9 cellular contexts compared by ENCODE assay signal in genomic region chr12:89927226-89927698, GRCh38.
A peak's percentile ranks its signal among the peaks of the same experiment; 100 is the strongest.
DNase-seq lines count a peak whose midpoint lies in the region; ATAC-seq and TF ChIP-seq lines count a peak whose summit lies in the region.
"Had no signal": no experiment of that assay in that cellular context is flagged by ENCODE, and none has a peak within 500 bp of the region (broad histone marks: within the 10 kb centered on the region; RNA-seq: fewer than 3 reads in every experiment).

No MANE protein-coding gene starts in this region.

- H3K4me1 ChIP-seq in esophagus squamous epithelium = no peaks in the 10 kb centered on the region

- H3K4me3 ChIP-seq in dorsolateral prefrontal cortex (peak overlapping the region in 1 of 59 donors; percentile 17), esophagus squamous epithelium (no peak overlapping the region)
- H3K4me3 ChIP-seq: thoracic aorta had no signal

- no peak overlapping the region for H3K27ac ChIP-seq in dorsolateral prefrontal cortex
- H3K27ac ChIP-seq in esophagus squamous epithelium = no peak overlapping the region
- H3K27ac ChIP-seq: thoracic aorta had no signal

- POLR2A ChIA-PET in WTC11 (lab: Charles Lee) = no interaction called here

- ATAC-seq in GM18519 (IDR thresholded peaks at IDR 0.05; ENCODE audit: low FRiP score, unreplicated experiment) (peak; percentile 97), GM21723 (IDR thresholded peaks at IDR 0.05; ENCODE audit: unreplicated experiment) (peak; percentile 99), HG03575 (IDR thresholded peaks at IDR 0.05; ENCODE audit: extremely low read depth, insufficient number of reproducible peaks, low FRiP score, unreplicated experiment) (peak; percentile 87), left colon (peak; percentile 72), WTC11 (no peak)

- H3K27me3 Mint-ChIP-seq in WTC11 (ENCODE audit: low read depth) = no peaks in the 10 kb centered on the region

- CTCF ChIA-PET in WTC11 (lab: Charles Lee) = no interaction called here

- no peak overlapping the region for H3K27ac Mint-ChIP-seq in WTC11

- no peaks in the 10 kb centered on the region for H3K9me3 ChIP-seq in esophagus squamous epithelium
- H3K9me3 ChIP-seq: thoracic aorta had no signal

- 74 to 77% methylated on average over 2 of the region's 2 CpGs for WGBS in esophagus squamous epithelium, 2 donors

- TF ChIP-seq POLR2A in esophagus squamous epithelium (IDR thresholded peaks at IDR 0.05) = peak in 1 of 4 donors; percentile 18

- TF ChIP-seq CTCF in dorsolateral prefrontal cortex (IDR thresholded peaks at IDR 0.05 in 54 of 56, conservative IDR thresholded peaks at IDR 0.05 in 2 of 56; ENCODE audit: low read depth in 1 of 56, partially characterized antibody in 56 of 56) (no peak), WTC11 (IDR thresholded peaks at IDR 0.05) (no peak), esophagus squamous epithelium (IDR thresholded peaks at IDR 0.05) (no peak)

- DNase-seq in left colon (no peak), dorsolateral prefrontal cortex (no peak), WTC11 (ENCODE audit: low spot score) (no peak), NCI-H187 (lab: John Stamatoyannopoulos, UW) (no peak), esophagus squamous epithelium (lab: John Stamatoyannopoulos, UW) (no peak)

- intact Hi-C loops in left colon (cut with DNase I, micrococcal nuclease) = no loop called here
- intact Hi-C loops in dorsolateral prefrontal cortex (cut with DNase I) = no loop called here
- intact Hi-C loops in esophagus squamous epithelium (cut with DNase I) = no loop called here

- H3K4me3 Mint-ChIP-seq in WTC11 = no peak overlapping the region

- no peaks in the 10 kb centered on the region for H3K36me3 Mint-ChIP-seq in WTC11

- H3K27me3 ChIP-seq in dorsolateral prefrontal cortex (no peaks in the 10 kb centered on the region), esophagus squamous epithelium (no peaks in the 10 kb centered on the region)

- peaks cover 5% of the 10 kb centered on the region; the same call in 1 of the 2 replicates for H3K4me1 Mint-ChIP-seq in WTC11

- no peaks in the 10 kb centered on the region for H3K36me3 ChIP-seq in esophagus squamous epithelium
- H3K36me3 ChIP-seq: thoracic aorta had no signal

- no peaks in the 10 kb centered on the region for H3K9me3 Mint-ChIP-seq in WTC11

TF ChIP-seq in WTC11, 78 proteins besides CTCF, POLR2A, EP300 and RAD21:
- no peak for TF ChIP-seq RELA (CRISPR knock-in tag; IDR thresholded peaks at IDR 0.05; ENCODE audit: borderline replicate concordance)
- no peak for TF ChIP-seq ZNF416 (CRISPR knock-in tag; IDR thresholded peaks at IDR 0.05)
- TF ChIP-seq E2F1 (CRISPR knock-in tag; IDR thresholded peaks at IDR 0.05) = no peak
- no peak for TF ChIP-seq ZNF219 (CRISPR knock-in tag; IDR thresholded peaks at IDR 0.05; ENCODE audit: borderline replicate concordance)
- no peak for TF ChIP-seq PRDM15 (CRISPR knock-in tag; IDR thresholded peaks at IDR 0.05)
TF ChIP-seq in WTC11: peak in this region for 0.
